ENCODE assay signal across 33 cellular contexts in the genomic region with DNA sequence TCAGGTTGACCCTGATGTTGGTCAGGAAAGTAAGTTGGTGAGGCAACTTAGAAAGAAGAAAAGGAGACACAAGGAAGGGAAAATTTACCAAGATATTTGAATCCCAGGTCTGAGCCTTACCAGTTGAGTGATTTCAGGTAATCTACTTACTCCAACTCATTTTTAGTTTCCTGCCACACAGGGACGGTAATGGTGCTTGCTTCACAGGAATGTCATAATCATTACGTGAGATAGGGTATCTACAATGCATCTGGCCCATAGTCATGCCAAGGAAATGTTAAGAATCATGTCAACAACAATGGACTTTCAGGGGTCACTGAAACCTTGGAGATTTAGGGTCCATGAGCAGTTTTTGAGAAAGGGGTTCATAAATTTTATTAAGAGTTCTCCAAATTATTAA.
"Had no signal": no experiment of that assay in that cellular context is flagged by ENCODE, and none has a peak within 500 bp of the region (broad histone marks: within the 10 kb centered on the region; RNA-seq: fewer than 3 reads in every experiment).

No MANE protein-coding gene starts in this region.

- FAIRE-seq: colon had no signal

- H3K4me3 Mint-ChIP-seq: activated B cell treated with CpG ODN at 0.5 μM for 24 hours; activated CD8-positive, alpha-beta T cell treated with anti-CD3 and anti-CD28 coated beads for 36 hours; activated naive CD4-positive, alpha-beta T cell treated with anti-CD3 and anti-CD28 coated beads for 36 hours; activated naive CD4-positive, alpha-beta T cell treated with anti-CD3 and anti-CD28 coated beads, Interleukin-2, amount 50 U/mL, for 24 hours; activated naive CD8-positive, alpha-beta T cell treated with anti-CD3 and anti-CD28 coated beads for 36 hours; activated naive CD8-positive, alpha-beta T cell treated with anti-CD3 and anti-CD28 coated beads, Interleukin-2, amount 50 U/mL, for 24 hours; activated T-cell treated with anti-CD3 and anti-CD28 coated beads, Interleukin-2, amount 50 U/mL, for 4 hours; activated T-helper 1 cell treated with anti-CD3 and anti-CD28 coated beads, Interleukin-12 subunit alpha, Interleukin-12 subunit beta, Interleukin-2, Interleukin-4 antibody, amounts not matched to agents 30 ng/mL and 10 ng/mL and 1 ng/mL, durations not matched to agents 14 hours and 24 hours and 36 hours; effector memory CD8-positive, alpha-beta T cell; T-helper 17 cell; T-helper 2 cell treated with Interferon-gamma antibody and Interleukin-4, amounts not matched to agents 5 μg/mL and 100 μg/mL, for 36 hours had no signal

- ATAC-seq: activated CD4-positive, CD25-positive, alpha-beta regulatory T cell treated with anti-CD3 and anti-CD28 coated beads, Interleukin-2, amount 50 U/mL, for 24 hours; activated CD8-positive, alpha-beta T cell treated with anti-CD3 and anti-CD28 coated beads for 36 hours; activated naive CD8-positive, alpha-beta T cell treated with anti-CD3 and anti-CD28 coated beads, Interleukin-2, amount 50 U/mL, for 24 hours; activated T-cell treated with anti-CD3 and anti-CD28 coated beads, Interleukin-2, amount 50 U/mL, for 4 hours; body of pancreas; effector memory CD8-positive, alpha-beta T cell; T-helper 17 cell had no signal

- H3K27me3 Mint-ChIP-seq: activated B cell treated with CpG ODN at 0.5 μM for 24 hours; activated CD8-positive, alpha-beta T cell treated with anti-CD3 and anti-CD28 coated beads for 36 hours; activated naive CD8-positive, alpha-beta T cell treated with anti-CD3 and anti-CD28 coated beads, Interleukin-2, amount 50 U/mL, for 24 hours; effector memory CD8-positive, alpha-beta T cell; T-helper 17 cell had no signal

- H3K4me1 ChIP-seq: adrenal gland, body of pancreas, esophagus squamous epithelium had no signal

- H3K9me3 ChIP-seq: adrenal gland, body of pancreas, esophagus squamous epithelium had no signal

- H3K4me3 ChIP-seq: adrenal gland, body of pancreas, esophagus squamous epithelium had no signal

- H3K36me3 Mint-ChIP-seq: activated naive CD4-positive, alpha-beta T cell treated with anti-CD3 and anti-CD28 coated beads, Interleukin-2, amount 50 U/mL, for 24 hours; activated naive CD8-positive, alpha-beta T cell treated with anti-CD3 and anti-CD28 coated beads for 36 hours had no signal

- H3K27ac Mint-ChIP-seq: activated B cell treated with CpG ODN at 0.5 μM for 24 hours; activated CD8-positive, alpha-beta T cell treated with anti-CD3 and anti-CD28 coated beads for 36 hours; activated naive CD4-positive, alpha-beta T cell treated with anti-CD3 and anti-CD28 coated beads for 36 hours; activated naive CD4-positive, alpha-beta T cell treated with anti-CD3 and anti-CD28 coated beads, Interleukin-2, amount 50 U/mL, for 24 hours; activated naive CD8-positive, alpha-beta T cell treated with anti-CD3 and anti-CD28 coated beads for 36 hours; activated naive CD8-positive, alpha-beta T cell treated with anti-CD3 and anti-CD28 coated beads, Interleukin-2, amount 50 U/mL, for 24 hours; activated T-helper 1 cell treated with anti-CD3 and anti-CD28 coated beads, Interleukin-12 subunit alpha, Interleukin-12 subunit beta, Interleukin-2, Interleukin-4 antibody, amounts not matched to agents 30 ng/mL and 10 ng/mL and 1 ng/mL, durations not matched to agents 14 hours and 24 hours and 36 hours; activated T-helper 2 cell treated with anti-CD3 and anti-CD28 coated beads, Interferon-gamma antibody, Interleukin-2, Interleukin-4, amounts not matched to agents 10 μg/mL and 5 μg/mL and 100 μg/mL, durations not matched to agents 14 hours and 24 hours and 36 hours; effector memory CD8-positive, alpha-beta T cell; T-helper 17 cell; T-helper 2 cell treated with Interferon-gamma antibody and Interleukin-4, amounts not matched to agents 5 μg/mL and 100 μg/mL, for 36 hours had no signal

- DNase-seq: activated B cell treated with CpG ODN at 0.5 μM for 24 hours; activated CD4-positive, alpha-beta T cell treated with anti-CD3 and anti-CD28 coated beads for 48 hours; activated CD4-positive, alpha-beta T cell treated with anti-CD3 and anti-CD28 coated beads, Interleukin-2, amount 50 U/mL, for 1 hour; activated CD4-positive, alpha-beta T cell treated with anti-CD3 and anti-CD28 coated beads, Interleukin-2, amount 50 U/mL, for 48 hours; activated CD8-positive, alpha-beta memory T cell treated with anti-CD3 and anti-CD28 coated beads for 24 hours; activated CD8-positive, alpha-beta T cell treated with anti-CD3 and anti-CD28 coated beads for 36 hours; activated effector memory CD4-positive, alpha-beta T cell treated with anti-CD3 and anti-CD28 coated beads, Interleukin-2, amount 50 U/mL, for 16 hours; activated naive CD4-positive, alpha-beta T cell treated with anti-CD3 and anti-CD28 coated beads for 36 hours; activated naive CD8-positive, alpha-beta T cell treated with anti-CD3 and anti-CD28 coated beads for 36 hours; activated naive CD8-positive, alpha-beta T cell treated with anti-CD3 and anti-CD28 coated beads, Interleukin-2, amount 50 U/mL, for 24 hours; activated T-cell treated with anti-CD3 and anti-CD28 coated beads, Interleukin-2, amount 50 U/mL, for 4 hours; amygdala; aorta; body of pancreas; caudate nucleus; cortex of kidney; dermis blood vessel endothelial cell; effector CD4-positive, alpha-beta T cell; effector memory CD8-positive, alpha-beta T cell; esophagus squamous epithelium; foreskin melanocyte; T-helper 1 cell; T-helper 17 cell; T1000; WERI-Rb-1 had no signal

- H3K4me1 Mint-ChIP-seq: activated B cell treated with CpG ODN at 0.5 μM for 24 hours; activated naive CD4-positive, alpha-beta T cell treated with anti-CD3 and anti-CD28 coated beads, Interleukin-2, amount 50 U/mL, for 24 hours; activated naive CD8-positive, alpha-beta T cell treated with anti-CD3 and anti-CD28 coated beads for 36 hours; activated naive CD8-positive, alpha-beta T cell treated with anti-CD3 and anti-CD28 coated beads, Interleukin-2, amount 50 U/mL, for 24 hours; T-helper 17 cell had no signal

- H3K9me3 Mint-ChIP-seq: activated naive CD4-positive, alpha-beta T cell treated with anti-CD3 and anti-CD28 coated beads for 36 hours; activated T-helper 1 cell treated with anti-CD3 and anti-CD28 coated beads, Interleukin-12 subunit alpha, Interleukin-12 subunit beta, Interleukin-2, Interleukin-4 antibody, amounts not matched to agents 30 ng/mL and 10 ng/mL and 1 ng/mL, durations not matched to agents 14 hours and 24 hours and 36 hours; activated T-helper 2 cell treated with anti-CD3 and anti-CD28 coated beads, Interferon-gamma antibody, Interleukin-2, Interleukin-4, amounts not matched to agents 10 μg/mL and 5 μg/mL and 100 μg/mL, durations not matched to agents 14 hours and 24 hours and 36 hours; T-helper 2 cell treated with Interferon-gamma antibody and Interleukin-4, amounts not matched to agents 5 μg/mL and 100 μg/mL, for 36 hours had no signal

- H3K27me3 ChIP-seq: adrenal gland, body of pancreas, esophagus squamous epithelium had no signal

- H3K27ac ChIP-seq: adrenal gland, body of pancreas, epithelial cell of prostate, esophagus squamous epithelium, WERI-Rb-1 had no signal

- H3K36me3 ChIP-seq: adrenal gland, esophagus squamous epithelium, WERI-Rb-1 had no signal
